24 cellular contexts compared by ENCODE assay signal in genomic region chr17:61981323-61981722, GRCh38. TPM values are rescaled to one million over a fixed set of nuclear protein-coding genes. Genes with fewer than 3 reads are reported as not detected.
A peak's percentile ranks its signal among the peaks of the same experiment; 100 is the strongest.
DNase-seq lines count a peak whose midpoint lies in the region; ATAC-seq, FAIRE-seq and TF ChIP-seq lines count a peak whose summit lies in the region.
"Had no signal": no experiment of that assay in that cellular context is flagged by ENCODE, and none has a peak within 500 bp of the region (broad histone marks: within the 10 kb centered on the region; RNA-seq: fewer than 3 reads in every experiment).

No MANE protein-coding gene starts in this region.

- H3K9ac ChIP-seq in HepG2 (ENCODE audit: insufficient read depth, low read depth, low read length), result no peak overlapping the region

- peaks cover 10% of the 10 kb centered on the region for H3K4me1 Mint-ChIP-seq in activated T-helper 17 cell treated with anti-CD3 and anti-CD28 coated beads, Interleukin-2, amount 50 U/mL, for 72 hours
- H3K4me1 Mint-ChIP-seq: endodermal cell had no signal

- H3K36me3 ChIP-seq in HepG2 (replicated peaks in 1 of 2; ENCODE audit: control insufficient read depth in 1 of 2, insufficient read depth in 2 of 2, low read length in 2 of 2) (peaks cover 22 to 86% of the 10 kb centered on the region in 2 experiments), right lobe of liver (peaks cover 0 to 77% (median 33%) of the 10 kb centered on the region in 4 donors), Peyer's patch (peaks cover 0 to 88% (median 0%) of the 10 kb centered on the region in 3 donors)

- TF ChIP-seq CTCF in HepG2 (CRISPR knock-in tag; IDR thresholded peaks at IDR 0.05) (no peak), right lobe of liver (IDR thresholded peaks at IDR 0.05) (no peak), fibroblast of pulmonary artery (IDR thresholded peaks at IDR 0.05; ENCODE audit: low read length, missing control alignments) (no peak), Peyer's patch (IDR thresholded peaks at IDR 0.05) (no peak)

- in situ Hi-C loops in HepG2 (cut with HindIII; ENCODE audit: extremely low pct_ligation_motif_present, low pct_unique_long_range_greater_than_20kb), result no loop called here

- intact Hi-C loops in HepG2 (cut with micrococcal nuclease; ENCODE audit: unreplicated experiment), result no loop called here
- intact Hi-C loops in right lobe of liver (cut with DNase I), result no loop called here

- no peak for TF ChIP-seq POLR2A in HepG2 (IDR thresholded peaks at IDR 0.05; ENCODE audit: insufficient read depth in 1 of 2, low read depth in 2 of 2, low read length in 2 of 2)
- TF ChIP-seq POLR2A in right lobe of liver (IDR thresholded peaks at IDR 0.05), result no peak
- TF ChIP-seq POLR2A in Peyer's patch (IDR thresholded peaks at IDR 0.05), result no peak

- H3K27ac ChIP-seq in HepG2 (ENCODE audit: extremely low read length, insufficient read depth, low read length), result no peak overlapping the region
- H3K27ac ChIP-seq in right lobe of liver, result no peak overlapping the region
- no peak overlapping the region for H3K27ac ChIP-seq in Peyer's patch
- H3K27ac ChIP-seq: WERI-Rb-1 had no signal

- POLR2A ChIA-PET in HepG2 (lab: Yijun Ruan, JAX), result no interaction called here

- H3K36me3 Mint-ChIP-seq in activated T-helper 17 cell treated with anti-CD3 and anti-CD28 coated beads, Interleukin-2, amount 50 U/mL, for 72 hours (ENCODE audit: low read depth), result peaks cover 100% of the 10 kb centered on the region

- no peaks in the 10 kb centered on the region for H4K20me1 ChIP-seq in HepG2 (ENCODE audit: insufficient read depth, low read length)

- no peaks in the 10 kb centered on the region for H3K9me3 Mint-ChIP-seq in activated T-helper 17 cell treated with anti-CD3 and anti-CD28 coated beads, Interleukin-2, amount 50 U/mL, for 72 hours
- H3K9me3 Mint-ChIP-seq: endodermal cell had no signal

- peaks cover 5% of the 10 kb centered on the region for H3K79me2 ChIP-seq in HepG2 (ENCODE audit: insufficient read depth, low read length)

- no peak for FAIRE-seq in HepG2 (lab: Jason Lieb, UNC)
- FAIRE-seq: colon had no signal

- no peak overlapping the region for H3K4me3 Mint-ChIP-seq in activated T-helper 17 cell treated with anti-CD3 and anti-CD28 coated beads, Interleukin-2, amount 50 U/mL, for 72 hours
- H3K4me3 Mint-ChIP-seq: endodermal cell had no signal

- CTCF ChIA-PET in HepG2 (lab: Yijun Ruan, JAX; ENCODE audit: low intra/inter-chr PET ratio, low total read pairs), result no interaction called here

- TF ChIP-seq EP300 in HepG2 (IDR thresholded peaks at IDR 0.05; ENCODE audit: low read depth in 2 of 2, low read length in 2 of 2) (no peak), HepG2 (CRISPR knock-in tag; IDR thresholded peaks at IDR 0.05; ENCODE audit: borderline replicate concordance) (no peak)

- no peaks in the 10 kb centered on the region for H3K27me3 ChIP-seq in HepG2 (ENCODE audit: control insufficient read depth in 1 of 2, insufficient read depth in 2 of 2, low read length in 2 of 2)
- H3K27me3 ChIP-seq in right lobe of liver, result no peaks in the 10 kb centered on the region
- no peaks in the 10 kb centered on the region for H3K27me3 ChIP-seq in Peyer's patch

- DNase-seq in HepG2 (ENCODE audit: low spot score) (no peak), right lobe of liver (no peak), fibroblast of pulmonary artery (ENCODE audit: low read depth) (peak; percentile 5), Peyer's patch (no peak), HCEC 1CT (no peak)
- DNase-seq in stimulated activated CD4-positive, alpha-beta T cell treated with anti-CD3 and anti-CD28 coated beads, Interleukin-1b, Interleukin-23, amount 100 ng/mL, for 48 hours, result no peak
- DNase-seq: activated CD8-positive, alpha-beta memory T cell treated with anti-CD3 and anti-CD28 coated beads, Interleukin-2, amount 50 U/mL, for 48 hours; activated effector memory CD4-positive, alpha-beta T cell treated with Interleukin-2 at 50 U/mL for 16 hours; aorta; C1 segment of cervical spinal cord; endodermal cell; GF-D8; head of caudate nucleus; KBM-7; left ventricle myocardium superior; MV-4-11; NCI-H1694; nucleus accumbens; SHP77 treated with DMSO at 0.1 percent for 48 hours; stimulated activated CD8-positive, alpha-beta memory T cell treated with anti-CD3 and anti-CD28 coated beads, Interleukin-4, amount 100 ng/mL, for 48 hours; WERI-Rb-1 had no signal

- H3K4me3 ChIP-seq in HepG2 (replicated peaks in 1 of 3; ENCODE audit: insufficient read depth in 1 of 3, low read depth in 2 of 3, low read length in 3 of 3) (no peak overlapping the region), right lobe of liver (no peak overlapping the region), fibroblast of pulmonary artery (replicated peaks; ENCODE audit: low read depth, low read length) (no peak overlapping the region), Peyer's patch (no peak overlapping the region)

- H3K4me1 ChIP-seq in HepG2 (ENCODE audit: insufficient read depth, low read length), result no peaks in the 10 kb centered on the region
- H3K4me1 ChIP-seq in right lobe of liver, result no peaks in the 10 kb centered on the region
- H3K4me1 ChIP-seq in Peyer's patch, result no peaks in the 10 kb centered on the region

- H3K9me3 ChIP-seq in HepG2 (ENCODE audit: low read length), result no peaks in the 10 kb centered on the region
- no peaks in the 10 kb centered on the region for H3K9me3 ChIP-seq in right lobe of liver
- no peaks in the 10 kb centered on the region for H3K9me3 ChIP-seq in Peyer's patch

- ATAC-seq in HepG2, result no peak
- ATAC-seq in right lobe of liver, result no peak
- no peak for ATAC-seq in activated T-helper 17 cell treated with anti-CD3 and anti-CD28 coated beads, Interleukin-2, amount 50 U/mL, for 72 hours (replicated peaks)
- ATAC-seq in GM19351 (IDR thresholded peaks at IDR 0.05; ENCODE audit: unreplicated experiment), result no peak
- ATAC-seq: left ventricle myocardium superior had no signal

- no peak for TF ChIP-seq RAD21 in HepG2 (CRISPR knock-in tag; IDR thresholded peaks at IDR 0.05)

- no peaks in the 10 kb centered on the region for H3K27me3 Mint-ChIP-seq in activated T-helper 17 cell treated with anti-CD3 and anti-CD28 coated beads, Interleukin-2, amount 50 U/mL, for 72 hours

- H3K4me2 ChIP-seq in HepG2 (ENCODE audit: low read depth, low read length), result no peak overlapping the region

- peak overlapping the region; percentile 3 for H3K27ac Mint-ChIP-seq in activated T-helper 17 cell treated with anti-CD3 and anti-CD28 coated beads, Interleukin-2, amount 50 U/mL, for 72 hours
- H3K27ac Mint-ChIP-seq: endodermal cell had no signal

- TSS peak; percentile 20 for BruUV-seq in HepG2 (replicated peaks; lab: Mats Ljungman, UMichigan)

- no peak overlapping the region for H2AFZ ChIP-seq in HepG2 (ENCODE audit: low read length)

TF ChIP-seq in HepG2, 621 proteins besides CTCF, POLR2A, EP300 and RAD21 (continues in another document):
- no peak for TF ChIP-seq SRF (IDR thresholded peaks at IDR 0.05; ENCODE audit: low read depth, low read length)
- TF ChIP-seq ZNF704 (CRISPR knock-in tag; IDR thresholded peaks at IDR 0.05; ENCODE audit: borderline replicate concordance), result no peak
- TF ChIP-seq CHCHD3 (CRISPR knock-in tag; IDR thresholded peaks at IDR 0.05), result no peak
- TF ChIP-seq HOXA9 (CRISPR knock-in tag; IDR thresholded peaks at IDR 0.05; ENCODE audit: borderline replicate concordance), result no peak
- TF ChIP-seq MTA1 (CRISPR knock-in tag; IDR thresholded peaks at IDR 0.05; ENCODE audit: borderline replicate concordance), result no peak
- TF ChIP-seq ZNF354B (CRISPR knock-in tag; IDR thresholded peaks at IDR 0.05), result no peak

RNA-seq across cellular contexts. Expression of gene INTS2, which starts 53.5 kb away (rescaled TPM):
- total RNA-seq in HepG2 (2016; rRNA removed; fragmentation: Illumina TruSeq; extraction: Trizol) (30.2 and 33.3 TPM in 2 replicates), right lobe of liver (1 to 10 TPM; 4.2 to 6.5 (median 4.9) TPM), Peyer's patch (10 to 100 TPM in 2 of 4 donors, 1 to 10 TPM in 2; 6.7 to 13.2 (median 10.2) TPM)
- total RNA-seq in HepG2 (2016; cell fraction: cytosol; rRNA removed; fragmentation: Illumina TruSeq; extraction: Trizol; ENCODE audit: low read depth), result 9.6 and 10.0 TPM in 2 replicates
- total RNA-seq in HepG2 (2016; cell fraction: insoluble cytoplasmic fraction; rRNA removed; fragmentation: Illumina TruSeq; extraction: Trizol), result 30.6 and 32.6 TPM in 2 replicates
- total RNA-seq in HepG2 (2016; cell fraction: membrane; rRNA removed; fragmentation: Illumina TruSeq; extraction: Trizol), result 6.9 and 8.3 TPM in 2 replicates
- total RNA-seq in HepG2 (2016; cell fraction: nucleus; rRNA removed; fragmentation: Illumina TruSeq; extraction: Trizol), result 34.0 and 37.1 TPM in 2 replicates
- 15.6 and 20.5 TPM in 2 replicates for polyA plus RNA-seq in HepG2 (2011; rRNA removed)
- 8.1 and 11.7 TPM in 2 replicates for polyA plus RNA-seq in HepG2 (2011; cell fraction: cytosol; rRNA removed)
- 14.6 and 16.8 TPM in 2 replicates for polyA plus RNA-seq in HepG2 (2011; cell fraction: nucleus; rRNA removed)
- polyA plus RNA-seq in HepG2 (2012), result 9.4 and 11.7 TPM in 2 replicates
- 0.37 and 0.51 TPM in 2 replicates for polyA plus RNA-seq in HepG2 (2016; cell fraction: cytosol; fragmentation: Illumina TruSeq; extraction: Trizol; ENCODE audit: low read depth)
- 11.5 and 12.2 TPM in 2 replicates for polyA plus RNA-seq in HepG2 (2016; cell fraction: insoluble cytoplasmic fraction; fragmentation: Illumina TruSeq; extraction: Trizol; ENCODE audit: low read depth)
- 0.73 and 1.1 TPM in 2 replicates for polyA plus RNA-seq in HepG2 (2016; cell fraction: membrane; fragmentation: Illumina TruSeq; extraction: Trizol; ENCODE audit: low read depth)
- polyA plus RNA-seq in HepG2 (2016; cell fraction: nucleus; fragmentation: Illumina TruSeq; extraction: Trizol; ENCODE audit: insufficient read depth, low read depth), result 24.0 and 26.7 TPM in 2 replicates
- 26.3 and 37.9 TPM in 2 replicates for polyA minus RNA-seq in HepG2 (2011; rRNA and poly(A)+ RNA removed; ENCODE audit: low replicate concordance)
- polyA minus RNA-seq in HepG2 (2011; cell fraction: cytosol; rRNA and poly(A)+ RNA removed), result 29.4 and 32.8 TPM in 2 replicates
- polyA minus RNA-seq in HepG2 (2011; cell fraction: nucleus; rRNA and poly(A)+ RNA removed), result 49.4 and 55.6 TPM in 2 replicates
- total RNA-seq in activated T-helper 17 cell treated with anti-CD3 and anti-CD28 coated beads, Interleukin-2, amount 50 U/mL, for 72 hours, result 10 to 100 TPM; 32.3 to 34.0 TPM
